31 cellular contexts compared by ENCODE assay signal in the genomic region with DNA sequence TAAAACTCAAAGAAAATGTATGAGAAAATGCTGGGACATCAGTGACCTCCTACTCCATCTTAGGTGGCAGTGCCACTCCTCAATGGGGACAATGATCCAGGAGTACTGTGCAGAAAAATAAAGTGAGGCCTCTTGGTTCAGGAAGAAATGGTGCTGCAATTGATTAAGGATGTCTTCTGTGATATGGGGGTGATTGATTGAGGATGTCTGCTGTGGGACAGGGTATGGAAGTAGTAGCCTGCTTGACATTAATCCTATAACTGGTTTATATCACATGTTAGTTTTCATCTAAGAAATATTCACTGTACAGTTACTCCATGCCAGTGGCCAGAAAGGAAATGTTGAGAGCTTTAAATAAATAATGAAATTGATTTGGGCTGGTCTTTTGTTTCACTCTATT. TPM values are rescaled to one million over a fixed set of nuclear protein-coding genes. Genes with fewer than 3 reads are reported as not detected.
"Had no signal": no experiment of that assay in that cellular context is flagged by ENCODE, and none has a peak within 500 bp of the region (broad histone marks: within the 10 kb centered on the region; RNA-seq: fewer than 3 reads in every experiment).

No MANE protein-coding gene starts in this region.

- H3K9me3 ChIP-seq: esophagus squamous epithelium, gastrocnemius medialis, heart right ventricle, left lung, lower lobe of right lung, mucosa of descending colon had no signal

- H3K9me3 Mint-ChIP-seq: mesothelial cell of epicardium had no signal

- H3K27ac Mint-ChIP-seq: mesothelial cell of epicardium, naive B cell had no signal

- H3K4me1 Mint-ChIP-seq: mesothelial cell of epicardium, naive B cell had no signal

- H3K36me3 Mint-ChIP-seq: mesothelial cell of epicardium, naive B cell had no signal

- ATAC-seq: esophagus mucosa, gastrocnemius medialis, heart right ventricle, left cardiac atrium, left lung, left ventricle myocardium superior, lower lobe of right lung, mucosa of descending colon had no signal

- FAIRE-seq: endothelial cell of umbilical vein, islet of Langerhans, keratinocyte had no signal

- H3K4me3 ChIP-seq: coronary artery, dorsolateral prefrontal cortex, esophagus squamous epithelium, gastrocnemius medialis, heart right ventricle, left lung, lower lobe of right lung, mucosa of descending colon had no signal

- DNase-seq: dermis blood vessel endothelial cell; dorsolateral prefrontal cortex; effector CD4-positive, alpha-beta T cell; effector memory CD4-positive, alpha-beta T cell; esophagus squamous epithelium; foreskin fibroblast; foreskin melanocyte; gastrocnemius medialis; glutamatergic neuron; head of caudate nucleus; heart right ventricle; hippocampal formation; left cardiac atrium; left lung; left ventricle myocardium superior; lower lobe of right lung; mesenchymal stem cell; mucosa of descending colon; naive B cell had no signal

- H3K27ac ChIP-seq: coronary artery, dorsolateral prefrontal cortex, esophagus squamous epithelium, gastrocnemius medialis, heart right ventricle, left lung, lower lobe of right lung had no signal

- H3K36me3 ChIP-seq: esophagus squamous epithelium, gastrocnemius medialis, heart right ventricle, left lung, lower lobe of right lung had no signal

- H3K4me3 Mint-ChIP-seq: mesothelial cell of epicardium, naive B cell had no signal

- H3K4me1 ChIP-seq: gastrocnemius medialis, heart right ventricle, left lung, lower lobe of right lung had no signal

RNA-seq across cellular contexts. Expression of a gene that starts 20.5 kb away (rescaled TPM):
- total RNA-seq: dermis blood vessel endothelial cell, dorsolateral prefrontal cortex, endothelial cell of umbilical vein, epithelial cell of proximal tubule, gastrocnemius medialis, glomerular endothelial cell, heart right ventricle, kidney epithelial cell, left cardiac atrium, left lung, left ventricle myocardium superior, lower lobe of right lung, lung microvascular endothelial cell, mesenteric fat pad, mesothelial cell of epicardium, mucosa of descending colon, myocyte had no signal
- polyA plus RNA-seq: endothelial cell of umbilical vein, heart right ventricle, keratinocyte had no signal
